In genomic region chr11:93623179-93623578, GRCh38 we compare ENCODE assay signal across 9 cellular contexts. TPM values are rescaled to one million over a fixed set of nuclear protein-coding genes. Genes with fewer than 3 reads are reported as not detected.
A peak's percentile ranks its signal among the peaks of the same experiment; 100 is the strongest.
DNase-seq lines count a peak whose midpoint lies in the region; ATAC-seq, FAIRE-seq and TF ChIP-seq lines count a peak whose summit lies in the region.
"Had no signal": no experiment of that assay in that cellular context is flagged by ENCODE, and none has a peak within 500 bp of the region (broad histone marks: within the 10 kb centered on the region; RNA-seq: fewer than 3 reads in every experiment).

No MANE protein-coding gene starts in this region.

- peaks cover 19% of the 10 kb centered on the region for H3K27me3 Mint-ChIP-seq in activated T-helper 1 cell treated with anti-CD3 and anti-CD28 coated beads, Interleukin-12 subunit alpha, Interleukin-12 subunit beta, Interleukin-2, Interleukin-4 antibody, amounts not matched to agents 30 ng/mL and 10 ng/mL and 1 ng/mL, durations not matched to agents 14 hours and 24 hours and 36 hours (ENCODE audit: insufficient read depth)
- peaks cover 0 to 18% (median 0%) of the 10 kb centered on the region in 3 donors for H3K27me3 Mint-ChIP-seq in immature natural killer cell (ENCODE audit: low read depth in 3 of 3)

- no peaks in the 10 kb centered on the region for H3K36me3 ChIP-seq in esophagus squamous epithelium

- no peak overlapping the region for H3K27ac ChIP-seq in esophagus squamous epithelium

- H3K27ac Mint-ChIP-seq in activated T-helper 1 cell treated with anti-CD3 and anti-CD28 coated beads, Interleukin-12 subunit alpha, Interleukin-12 subunit beta, Interleukin-2, Interleukin-4 antibody, amounts not matched to agents 30 ng/mL and 10 ng/mL and 1 ng/mL, durations not matched to agents 14 hours and 24 hours and 36 hours, result no peak overlapping the region
- no peak overlapping the region for H3K27ac Mint-ChIP-seq in immature natural killer cell

- intact Hi-C loops in activated T-helper 1 cell treated with anti-CD3 and anti-CD28 coated beads, Interleukin-12 subunit alpha, Interleukin-12 subunit beta, Interleukin-2, Interleukin-4 antibody, amounts not matched to agents 30 ng/mL and 10 ng/mL and 1 ng/mL, durations not matched to agents 14 hours and 24 hours and 36 hours (cut with micrococcal nuclease), result no loop called here
- intact Hi-C loops in esophagus squamous epithelium (cut with DNase I), result no loop called here

- no peak for DNase-seq in GM18507 (ENCODE audit: extremely low spot score, insufficient read length, low read depth)
- peak; percentile 12 for DNase-seq in iPS DF 19.7 (ENCODE audit: low read depth, low spot score)
- DNase-seq in activated T-helper 1 cell treated with anti-CD3 and anti-CD28 coated beads, Interleukin-12 subunit alpha, Interleukin-12 subunit beta, Interleukin-2, Interleukin-4 antibody, amounts not matched to agents 30 ng/mL and 10 ng/mL and 1 ng/mL, durations not matched to agents 14 hours and 24 hours and 36 hours (ENCODE audit: low spot score), result no peak
- no peak for DNase-seq in esophagus squamous epithelium (lab: John Stamatoyannopoulos, UW)
- no peak for DNase-seq in GM03348 (ENCODE audit: low spot score)
- no peak for DNase-seq in immature natural killer cell
- DNase-seq: NCI-H345 had no signal

- 0 to 11% methylated on average over 1 of the region's 1 CpG for WGBS in esophagus squamous epithelium, 2 donors

- no peaks in the 10 kb centered on the region for H3K4me1 ChIP-seq in esophagus squamous epithelium

- no peaks in the 10 kb centered on the region for H3K4me1 Mint-ChIP-seq in activated T-helper 1 cell treated with anti-CD3 and anti-CD28 coated beads, Interleukin-12 subunit alpha, Interleukin-12 subunit beta, Interleukin-2, Interleukin-4 antibody, amounts not matched to agents 30 ng/mL and 10 ng/mL and 1 ng/mL, durations not matched to agents 14 hours and 24 hours and 36 hours (ENCODE audit: low read depth)
- H3K4me1 Mint-ChIP-seq in immature natural killer cell, result no peaks in the 10 kb centered on the region

- H3K27me3 ChIP-seq in esophagus squamous epithelium, result no peaks in the 10 kb centered on the region

- H3K9me3 ChIP-seq in esophagus squamous epithelium, result no peaks in the 10 kb centered on the region

- TF ChIP-seq POLR2A in esophagus squamous epithelium (IDR thresholded peaks at IDR 0.05), result no peak

- no peak for TF ChIP-seq CTCF in esophagus squamous epithelium (IDR thresholded peaks at IDR 0.05)

- no peak overlapping the region for H3K4me3 Mint-ChIP-seq in activated T-helper 1 cell treated with anti-CD3 and anti-CD28 coated beads, Interleukin-12 subunit alpha, Interleukin-12 subunit beta, Interleukin-2, Interleukin-4 antibody, amounts not matched to agents 30 ng/mL and 10 ng/mL and 1 ng/mL, durations not matched to agents 14 hours and 24 hours and 36 hours
- H3K4me3 Mint-ChIP-seq in immature natural killer cell, result no peak overlapping the region

- peak; percentile 49 for FAIRE-seq in GM18507 (lab: Jason Lieb, UNC)

- ATAC-seq in GM21737 (IDR thresholded peaks at IDR 0.05; ENCODE audit: unreplicated experiment), result peak; percentile 92
- peak; percentile 86 for ATAC-seq in HG03571 (IDR thresholded peaks at IDR 0.05; ENCODE audit: unreplicated experiment)

- H3K9me3 Mint-ChIP-seq in activated T-helper 1 cell treated with anti-CD3 and anti-CD28 coated beads, Interleukin-12 subunit alpha, Interleukin-12 subunit beta, Interleukin-2, Interleukin-4 antibody, amounts not matched to agents 30 ng/mL and 10 ng/mL and 1 ng/mL, durations not matched to agents 14 hours and 24 hours and 36 hours, result no peaks in the 10 kb centered on the region
- no peaks in the 10 kb centered on the region for H3K9me3 Mint-ChIP-seq in immature natural killer cell

- H3K36me3 Mint-ChIP-seq in activated T-helper 1 cell treated with anti-CD3 and anti-CD28 coated beads, Interleukin-12 subunit alpha, Interleukin-12 subunit beta, Interleukin-2, Interleukin-4 antibody, amounts not matched to agents 30 ng/mL and 10 ng/mL and 1 ng/mL, durations not matched to agents 14 hours and 24 hours and 36 hours (ENCODE audit: low read depth), result no peaks in the 10 kb centered on the region
- no peaks in the 10 kb centered on the region for H3K36me3 Mint-ChIP-seq in immature natural killer cell

- no peak overlapping the region for H3K4me3 ChIP-seq in esophagus squamous epithelium

RNA-seq across cellular contexts. Expression of gene CEP295, which starts 38.3 kb away (rescaled TPM):
- total RNA-seq in activated T-helper 1 cell treated with anti-CD3 and anti-CD28 coated beads, Interleukin-12 subunit alpha, Interleukin-12 subunit beta, Interleukin-2, Interleukin-4 antibody, amounts not matched to agents 30 ng/mL and 10 ng/mL and 1 ng/mL, durations not matched to agents 14 hours and 24 hours and 36 hours, result 29.4 and 29.7 TPM in 2 replicates
- total RNA-seq in esophagus squamous epithelium, result 10 to 100 TPM in 3 of 4 donors, 1 to 10 TPM in 1; 7.2 to 15.2 (median 11.9) TPM
- polyA plus RNA-seq in immature natural killer cell, result 1 to 10 TPM in 2 of 3 donors, under 1 TPM in 1; 0.51 to 1.8 (median 1.6) TPM
